ENCODE assay signal across 1 cellular context in genomic region chr2:237581751-237582746, GRCh38.
TF ChIP-seq lines count a peak whose summit lies in the region.

No MANE protein-coding gene starts in this region.

TF ChIP-seq in HEK293T, 16 proteins besides CTCF, POLR2A, EP300 and RAD21 (continued from another document):
- TF ChIP-seq TARDBP (IDR thresholded peaks at IDR 0.05) (no peak), FOXM1 (IDR thresholded peaks at IDR 0.05; ENCODE audit: borderline replicate concordance) (no peak), SUZ12 (IDR thresholded peaks at IDR 0.05) (no peak), CTBP1 (IDR thresholded peaks at IDR 0.05; ENCODE audit: borderline replicate concordance) (no peak), ZNF384 (IDR thresholded peaks at IDR 0.05) (no peak), HDGF (IDR thresholded peaks at IDR 0.05; ENCODE audit: borderline replicate concordance) (no peak), BHLHE40 (IDR thresholded peaks at IDR 0.05; ENCODE audit: borderline replicate concordance) (no peak), PKNOX1 (IDR thresholded peaks at IDR 0.05) (no peak)
TF ChIP-seq in HEK293T: peak in this region for 0.
